ENCODE assay signal across 22 cellular contexts in the genomic region with DNA sequence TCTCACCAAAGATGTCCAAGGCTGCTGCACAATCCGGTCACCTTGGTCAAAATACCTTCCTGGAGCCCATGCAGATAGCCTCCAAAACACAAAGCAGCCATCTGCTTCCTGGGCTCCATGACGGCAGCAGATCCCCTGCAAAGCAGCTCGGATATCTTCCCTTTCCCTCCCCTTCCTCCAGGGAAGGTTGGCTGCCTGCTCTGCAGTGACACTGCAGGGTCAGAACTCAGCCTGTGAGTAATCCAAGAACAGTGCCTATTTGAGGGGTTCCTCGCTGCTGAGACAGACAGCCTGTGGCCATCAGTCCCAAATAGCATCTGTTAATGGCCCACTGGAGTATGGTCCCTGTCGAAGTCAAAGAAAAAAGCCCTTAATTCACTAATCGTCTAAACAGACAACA.
DNase-seq lines count a peak whose midpoint lies in the region; TF ChIP-seq lines count a peak whose summit lies in the region.
"Had no signal": no experiment of that assay in that cellular context is flagged by ENCODE, and none has a peak within 500 bp of the region (broad histone marks: within the 10 kb centered on the region; RNA-seq: fewer than 3 reads in every experiment).

No MANE protein-coding gene starts in this region.

- TF ChIP-seq CTCF in choroid plexus epithelial cell (conservative IDR thresholded peaks at IDR 0.05; ENCODE audit: low read depth, low read length) (no peak), coronary artery (IDR thresholded peaks at IDR 0.05) (no peak)

- H3K27ac ChIP-seq in caudate nucleus (ENCODE audit: low read depth, low read length) (no peak overlapping the region), coronary artery (no peak overlapping the region)
- H3K27ac ChIP-seq: pancreas, right atrium auricular region had no signal

- DNase-seq in NCI-H2227 (lab: John Stamatoyannopoulos, UW; ENCODE audit: unreplicated experiment) (peak; percentile 26), NCI-H2227 treated with DMSO at 0.1 percent for 48 hours (lab: John Stamatoyannopoulos, UW) (no peak), NCI-H524 (lab: John Stamatoyannopoulos, UW) (peak; percentile 20 to 69), choroid plexus epithelial cell (ENCODE audit: low read depth) (peak; percentile 3), pons (ENCODE audit: low spot score) (peak; percentile 11), NCI-H1417 (lab: John Stamatoyannopoulos, UW) (no peak), caudate nucleus (lab: John Stamatoyannopoulos, UW) (no peak), coronary artery (ENCODE audit: low spot score) (no peak)
- DNase-seq: activated B cell treated with CpG ODN at 0.5 μM for 24 hours; activated CD4-positive, alpha-beta T cell treated with anti-CD3 and anti-CD28 coated beads, Interleukin-2, amount 50 U/mL, for 1 hour; activated naive CD8-positive, alpha-beta T cell treated with anti-CD3 and anti-CD28 coated beads, Interleukin-2, amount 50 U/mL, for 24 hours; activated T-cell treated with anti-CD3 and anti-CD28 coated beads, Interleukin-2, amount 50 U/mL, for 48 hours; CD8-positive, alpha-beta T cell; DMS153; kidney glomerular epithelial cell; mucosa of descending colon; NCI-H1417 treated with DMSO at 0.1 percent for 48 hours; NCI-H774; pancreas; SW 1271 had no signal

- no peak overlapping the region for H3K4me3 ChIP-seq in choroid plexus epithelial cell (ENCODE audit: low read depth, low read length)
- no peak overlapping the region for H3K4me3 ChIP-seq in coronary artery
- H3K4me3 ChIP-seq: lung, mucosa of descending colon, pancreas, right atrium auricular region had no signal

Comparison
In these comparisons a context has a peak if more than half of its experiments do, and no peak if none do; other contexts are left out.
1. DNase-seq: peak in NCI-H2227 (single experiment), NCI-H524 (2 of 2), choroid plexus epithelial cell (single experiment) and pons (single experiment); none in NCI-H2227 treated with DMSO at 0.1 percent for 48 hours (single experiment), NCI-H1417 (0 of 3), caudate nucleus (0 of 61) and coronary artery (single experiment).